ENCODE assay signal across 1 cellular context in genomic region chr5:107809201-107810034, GRCh38.
TF ChIP-seq lines count a peak whose summit lies in the region.

No MANE protein-coding gene starts in this region.

TF ChIP-seq in GM23338, 12 proteins besides CTCF, POLR2A, EP300 and RAD21 (continued from another document):
- TF ChIP-seq ZNF462 (CRISPR knock-in tag; IDR thresholded peaks at IDR 0.05) (peak; percentile 92), EZH2phosphoT487 (IDR thresholded peaks at IDR 0.05; ENCODE audit: unreplicated experiment) (no peak), STAT1 (IDR thresholded peaks at IDR 0.05; ENCODE audit: unreplicated experiment) (no peak), ZNF114 (CRISPR knock-in tag; IDR thresholded peaks at IDR 0.05) (0 out of 2 replicates have a peak, but pooled peaks have one; percentile 72), ETS1 (IDR thresholded peaks at IDR 0.05) (no peak), ZNF331 (CRISPR knock-in tag; IDR thresholded peaks at IDR 0.05; ENCODE audit: low read depth) (no peak)
TF ChIP-seq in GM23338: peak in this region for 4.
